Comparison of ENCODE assay signal across 1 cellular context in genomic region chr20:40502431-40502992, GRCh38.
TF ChIP-seq lines count a peak whose summit lies in the region.

No MANE protein-coding gene starts in this region.

TF ChIP-seq in GM23338, 12 proteins besides CTCF, POLR2A, EP300 and RAD21 (continued from another document):
- TF ChIP-seq ZNF462 (CRISPR knock-in tag; IDR thresholded peaks at IDR 0.05) (no peak), EZH2phosphoT487 (IDR thresholded peaks at IDR 0.05; ENCODE audit: unreplicated experiment) (no peak), ETS1 (IDR thresholded peaks at IDR 0.05) (no peak), NANOG (IDR thresholded peaks at IDR 0.05; ENCODE audit: borderline replicate concordance) (no peak), POLR2AphosphoS5 (IDR thresholded peaks at IDR 0.05; ENCODE audit: low read depth) (no peak), REST (IDR thresholded peaks at IDR 0.05; ENCODE audit: unreplicated experiment) (no peak)
